24 cellular contexts compared by ENCODE assay signal in the genomic region with DNA sequence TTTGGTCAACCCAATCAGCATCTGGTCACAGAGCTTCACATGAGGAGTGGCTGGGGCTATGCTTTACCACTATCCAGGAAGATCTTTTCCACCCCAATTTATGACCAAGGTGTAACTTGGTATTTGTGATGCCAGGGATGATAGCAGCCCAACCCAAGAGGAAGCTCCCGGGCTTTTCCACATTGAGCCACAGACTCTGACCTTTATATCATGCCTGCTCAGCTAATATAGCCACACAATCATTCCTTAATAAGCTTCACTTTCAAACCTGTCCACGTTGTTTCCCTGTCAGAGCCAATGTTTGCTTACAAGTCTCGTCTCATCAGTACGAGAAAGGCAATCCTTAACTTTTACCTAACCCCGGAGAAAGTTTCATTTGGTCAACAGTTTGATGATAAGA.
"Had no signal": no experiment of that assay in that cellular context is flagged by ENCODE, and none has a peak within 500 bp of the region (broad histone marks: within the 10 kb centered on the region; RNA-seq: fewer than 3 reads in every experiment).

No MANE protein-coding gene starts in this region.

- ATAC-seq: activated naive CD4-positive, alpha-beta T cell treated with anti-CD3 and anti-CD28 coated beads, Interleukin-2, amount 50 U/mL, for 72 hours; activated T-cell treated with anti-CD3 and anti-CD28 coated beads, Interleukin-2, amount 50 U/mL, for 4 hours; Panc1; Right ventricle myocardium inferior had no signal

- DNase-seq: activated CD4-positive, alpha-beta memory T cell treated with anti-CD3 and anti-CD28 coated beads for 36 hours; activated CD4-positive, alpha-beta T cell treated with anti-CD3 and anti-CD28 coated beads, Interleukin-2, amount 10 ng/mL, durations not matched to agents 7 days and 5 days; activated CD4-positive, CD25-positive, alpha-beta regulatory T cell; activated CD8-positive, alpha-beta memory T cell treated with anti-CD3 and anti-CD28 coated beads for 24 hours; activated effector memory CD4-positive, alpha-beta T cell treated with anti-CD3 and anti-CD28 coated beads, Interleukin-2, amount 50 U/mL, for 16 hours; activated naive CD4-positive, alpha-beta T cell treated with Interleukin-2 at 50 U/mL for 16 hours; activated T-cell treated with anti-CD3 and anti-CD28 coated beads, Interleukin-2, amount 50 U/mL, for 4 hours; amygdala; KG1; NCI-H1092; NCI-H1417; NCI-H1694; NCI-H2029; NCI-H510A treated with DMSO at 0.1 percent for 48 hours; NK-92 treated with Interleukin-12 subunit alpha and Interleukin-12 subunit beta, amount 100 ng/mL, for 24 hours; OCI-M1; RPMI8226; T-helper 1 cell had no signal

- H3K4me3 ChIP-seq: SK-N-MC had no signal

- H3K27ac ChIP-seq: SK-N-MC, VCaP had no signal

- FAIRE-seq: astrocyte had no signal
